ENCODE assay signal across 8 cellular contexts in the genomic region with DNA sequence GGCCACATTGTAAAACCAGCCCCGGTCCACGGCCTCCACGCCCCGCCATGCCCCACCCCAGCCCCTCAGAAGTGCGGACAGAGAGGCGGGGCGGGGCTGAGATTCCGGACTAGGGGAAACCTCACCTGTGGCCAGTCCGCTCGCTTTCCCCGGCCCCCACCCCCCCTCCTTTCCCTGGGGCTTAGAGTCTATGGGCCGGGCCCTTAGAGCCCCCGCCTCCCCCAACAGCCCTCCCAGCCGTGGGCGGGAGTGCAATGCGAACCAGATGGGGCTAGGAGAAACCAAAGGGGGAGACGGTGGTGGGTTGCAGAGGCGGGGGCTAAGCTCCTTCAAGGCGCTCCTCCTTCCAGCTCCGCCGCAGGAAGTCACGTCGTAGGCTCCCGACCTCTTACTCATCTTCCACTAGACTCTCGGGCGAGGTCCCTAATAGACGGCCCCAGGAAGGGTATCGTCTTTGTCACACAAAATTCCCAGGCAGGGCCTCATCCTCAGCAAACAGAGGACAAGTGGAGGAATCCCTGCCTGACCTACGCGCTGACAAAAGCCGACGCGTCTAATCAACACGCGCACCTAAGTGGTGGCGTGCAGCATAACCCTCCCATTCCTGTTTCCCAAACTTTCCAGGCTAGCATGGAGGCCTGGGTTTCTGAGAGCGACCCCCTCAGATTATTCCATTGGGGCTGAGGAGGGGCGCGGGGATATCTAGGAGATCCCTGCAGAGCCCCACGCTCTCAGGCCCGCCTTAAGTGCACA. TPM values are rescaled to one million over a fixed set of nuclear protein-coding genes. Genes with fewer than 3 reads are reported as not detected.
DNase-seq lines count a peak whose midpoint lies in the region; ATAC-seq and TF ChIP-seq lines count a peak whose summit lies in the region.

No MANE protein-coding gene starts in this region.

- peak overlapping the region; percentile 90 for H3K4me3 Mint-ChIP-seq in activated CD8-positive, alpha-beta T cell treated with anti-CD3 and anti-CD28 coated beads, Interleukin-2, amount 10 ng/mL, durations not matched to agents 7 days and 5 days

- CTCF ChIA-PET in AG04449 (lab: Yijun Ruan, JAX) = interaction anchor here (0.8 to 16.5 kb wide), 5 partner anchors 9 to 126 kb away, joined by 3 to 218 read pairs (median 4); partner anchors contain the start of genes NEMP1 and STAT6
- CTCF ChIA-PET in activated CD8-positive, alpha-beta T cell treated with anti-CD3 and anti-CD28 coated beads, Interleukin-2, amount 10 ng/mL, durations not matched to agents 7 days and 5 days (lab: Charles Lee) = interaction anchor here (12.4 to 18.4 kb wide), 2 partner anchors 18 to 19 kb away, joined by 190 to 233 read pairs; partner anchors contain the start of gene STAT6

- H3K4me1 Mint-ChIP-seq in activated CD8-positive, alpha-beta T cell treated with anti-CD3 and anti-CD28 coated beads, Interleukin-2, amount 10 ng/mL, durations not matched to agents 7 days and 5 days (ENCODE audit: low read depth) = peaks cover 61% of the 10 kb centered on the region

- WGBS in mesodermal cell (ENCODE audit: insufficient coverage in 2 of 2), 2 experiments = 0% methylated on average over 29 of the region's 41 CpGs

- ATAC-seq in HG03064 (IDR thresholded peaks at IDR 0.05; ENCODE audit: low read depth, unreplicated experiment) = peak; percentile 26
- ATAC-seq in activated CD8-positive, alpha-beta T cell treated with anti-CD3 and anti-CD28 coated beads, Interleukin-2, amount 10 ng/mL, durations not matched to agents 7 days and 5 days = peak; percentile 38

- POLR2A ChIA-PET in AG04449 (lab: Yijun Ruan, JAX) = interaction anchor here (0.8 to 5.0 kb wide), 12 partner anchors 9 to 371 kb away, joined by 3 to 81 read pairs (median 4); partner anchors contain the start of genes NACA, NEMP1, SHMT2 and STAT6
- POLR2A ChIA-PET in activated CD8-positive, alpha-beta T cell treated with anti-CD3 and anti-CD28 coated beads, Interleukin-2, amount 10 ng/mL, durations not matched to agents 7 days and 5 days (lab: Charles Lee) = interaction anchor here (0.8 to 5.1 kb wide), 6 partner anchors 9 to 41 kb away, joined by 3 to 56 read pairs (median 5); partner anchors contain the start of genes NEMP1 and STAT6

- H3K27me3 Mint-ChIP-seq in activated CD8-positive, alpha-beta T cell treated with anti-CD3 and anti-CD28 coated beads, Interleukin-2, amount 10 ng/mL, durations not matched to agents 7 days and 5 days (ENCODE audit: low read depth) = no peaks in the 10 kb centered on the region

- peak; percentile 57 for TF ChIP-seq POLR2A in GM18526 (IDR thresholded peaks at IDR 0.05; ENCODE audit: extremely low read depth, insufficient read length)

- no peak for TF ChIP-seq CTCF in AG04449 (IDR thresholded peaks at IDR 0.05; ENCODE audit: insufficient read depth, low read length, missing control alignments)

- H3K9me3 Mint-ChIP-seq in activated CD8-positive, alpha-beta T cell treated with anti-CD3 and anti-CD28 coated beads, Interleukin-2, amount 10 ng/mL, durations not matched to agents 7 days and 5 days (ENCODE audit: insufficient read depth) = no peaks in the 10 kb centered on the region

- DNase-seq in AG04449 (ENCODE audit: low read depth, low spot score) (peak; percentile 88), NCI-H524 (lab: John Stamatoyannopoulos, UW) (peak; percentile 94 to 96)
- DNase-seq in activated CD8-positive, alpha-beta T cell treated with anti-CD3 and anti-CD28 coated beads, Interleukin-2, amount 10 ng/mL, durations not matched to agents 7 days and 5 days = peak; percentile 87
- peak; percentile 72 for DNase-seq in effector CD8-positive, alpha-beta T cell (lab: John Stamatoyannopoulos, UW)
- DNase-seq in stimulated activated CD8-positive, alpha-beta memory T cell treated with anti-CD3 and anti-CD28 coated beads, Interleukin-15, amount 100 ng/mL, for 48 hours (ENCODE audit: low read depth in 2 of 2) = peak; percentile 87 to 91

- peak overlapping the region; percentile 99 for H3K27ac ChIP-seq in mesodermal cell (ENCODE audit: low read depth, low read length, severe bottlenecking)

- H3K4me3 ChIP-seq in AG04449 (ENCODE audit: low read depth, low read length) (peak overlapping the region; percentile 79), mesodermal cell (ENCODE audit: extremely low read depth, insufficient read depth, low read length, poor library complexity, severe bottlenecking) (peak overlapping the region; percentile 51)

- peak overlapping the region; percentile 97 for H3K27ac Mint-ChIP-seq in activated CD8-positive, alpha-beta T cell treated with anti-CD3 and anti-CD28 coated beads, Interleukin-2, amount 10 ng/mL, durations not matched to agents 7 days and 5 days

- H3K36me3 ChIP-seq in mesodermal cell (ENCODE audit: control insufficient read depth, insufficient read depth, low read length) = peaks cover 23% of the 10 kb centered on the region

- H3K36me3 Mint-ChIP-seq in activated CD8-positive, alpha-beta T cell treated with anti-CD3 and anti-CD28 coated beads, Interleukin-2, amount 10 ng/mL, durations not matched to agents 7 days and 5 days (ENCODE audit: low read depth) = peaks cover 21% of the 10 kb centered on the region

- no peaks in the 10 kb centered on the region for H3K9me3 ChIP-seq in mesodermal cell (ENCODE audit: control insufficient read depth, low read length)

- H3K4me1 ChIP-seq in mesodermal cell (ENCODE audit: control insufficient read depth, insufficient read depth, low read length, poor library complexity, severe bottlenecking) = peaks cover 22% of the 10 kb centered on the region

RNA-seq across cellular contexts. Expression of gene NAB2, which starts 1.0 kb away (rescaled TPM):
- 10 to 100 TPM; 12.9 to 13.7 TPM for total RNA-seq in activated CD8-positive, alpha-beta T cell treated with anti-CD3 and anti-CD28 coated beads, Interleukin-2, amount 10 ng/mL, durations not matched to agents 7 days and 5 days
- 46.9 TPM for polyA plus RNA-seq in mesodermal cell (2013, experiment 1 of 2)
- 34.1 TPM for polyA plus RNA-seq in mesodermal cell (2013, experiment 2 of 2)

RNA-seq across cellular contexts. Expression of gene NEMP1, which starts 9.3 kb away (rescaled TPM):
- total RNA-seq in activated CD8-positive, alpha-beta T cell treated with anti-CD3 and anti-CD28 coated beads, Interleukin-2, amount 10 ng/mL, durations not matched to agents 7 days and 5 days = 10 to 100 TPM; 56.4 to 56.9 TPM
- 21.3 TPM for polyA plus RNA-seq in mesodermal cell (2013, experiment 1 of 2)
- polyA plus RNA-seq in mesodermal cell (2013, experiment 2 of 2) = 19.8 TPM

RNA-seq across cellular contexts. Expression of gene STAT6, which starts 23.3 kb away (rescaled TPM):
- 100 to 1,000 TPM; 189 TPM for total RNA-seq in activated CD8-positive, alpha-beta T cell treated with anti-CD3 and anti-CD28 coated beads, Interleukin-2, amount 10 ng/mL, durations not matched to agents 7 days and 5 days
- 52.0 TPM for polyA plus RNA-seq in mesodermal cell (2013, experiment 1 of 2)
- polyA plus RNA-seq in mesodermal cell (2013, experiment 2 of 2) = 49.3 TPM

RNA-seq across cellular contexts. Expression of gene MYO1A, which starts 37.9 kb away (rescaled TPM):
- total RNA-seq in activated CD8-positive, alpha-beta T cell treated with anti-CD3 and anti-CD28 coated beads, Interleukin-2, amount 10 ng/mL, durations not matched to agents 7 days and 5 days = 1 to 10 TPM; 1.3 to 1.4 TPM
- polyA plus RNA-seq in mesodermal cell (2013, experiment 1 of 2) = not detected
- polyA plus RNA-seq in mesodermal cell (2013, experiment 2 of 2) = not detected

RNA-seq across cellular contexts. Expression of gene LRP1, which starts 40.4 kb away (rescaled TPM):
- total RNA-seq in activated CD8-positive, alpha-beta T cell treated with anti-CD3 and anti-CD28 coated beads, Interleukin-2, amount 10 ng/mL, durations not matched to agents 7 days and 5 days = under 1 TPM; 0.39 to 0.40 TPM
- polyA plus RNA-seq in mesodermal cell (2013, experiment 1 of 2) = 90.4 TPM
- 68.9 TPM for polyA plus RNA-seq in mesodermal cell (2013, experiment 2 of 2)

Comparison
In these comparisons a context has a peak if more than half of its experiments do, and no peak if none do; other contexts are left out.
1. Peak in every context shown above with its lines: DNase-seq, ATAC-seq, H3K4me3 ChIP-seq and H3K27ac ChIP-seq.